Comparison of ENCODE assay signal across 1 cellular context in the genomic region with DNA sequence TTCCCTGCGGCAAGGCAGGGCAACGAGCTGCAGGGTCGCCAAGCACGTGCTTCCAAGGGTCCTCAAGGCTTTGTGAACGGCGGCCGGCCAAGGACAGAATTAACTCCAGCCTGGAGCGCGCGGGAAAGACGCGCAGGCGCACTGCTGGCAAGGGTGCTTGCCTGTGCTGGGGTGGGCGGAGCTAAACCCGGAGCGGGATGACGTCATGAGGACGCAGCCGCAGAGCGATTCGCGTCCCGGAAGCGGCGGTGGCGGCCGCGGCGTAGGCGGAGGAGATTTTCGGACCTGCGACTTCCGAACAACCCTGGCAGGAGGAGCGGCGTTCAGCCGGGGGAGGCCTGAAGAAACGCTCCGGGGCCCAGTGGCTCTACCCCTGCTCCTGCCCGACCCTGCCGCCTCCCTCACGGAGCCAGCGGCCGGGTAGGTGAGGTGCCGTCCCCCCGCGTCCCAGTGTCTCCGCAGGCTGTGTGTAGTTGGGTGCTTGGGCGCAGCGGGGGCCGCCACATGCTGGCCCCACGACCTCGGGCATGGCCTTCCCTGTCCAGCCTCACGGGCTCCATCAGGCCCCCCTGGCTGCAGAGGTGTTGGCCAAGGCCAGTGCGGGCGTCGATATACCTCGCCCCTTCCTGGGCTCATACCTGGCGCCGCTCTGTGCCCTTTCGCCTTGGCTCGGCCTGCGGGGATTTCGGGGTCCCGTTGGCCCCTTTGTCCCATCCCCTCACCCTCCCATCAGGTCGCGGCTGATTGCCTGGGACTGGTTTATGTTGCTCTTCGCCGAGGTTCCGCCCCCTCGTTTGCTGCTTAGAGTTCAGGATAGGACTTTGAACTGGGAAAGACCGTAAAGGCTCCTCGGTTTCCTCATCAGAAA.
TF ChIP-seq lines count a peak whose summit lies in the region.

A gene with protein sequence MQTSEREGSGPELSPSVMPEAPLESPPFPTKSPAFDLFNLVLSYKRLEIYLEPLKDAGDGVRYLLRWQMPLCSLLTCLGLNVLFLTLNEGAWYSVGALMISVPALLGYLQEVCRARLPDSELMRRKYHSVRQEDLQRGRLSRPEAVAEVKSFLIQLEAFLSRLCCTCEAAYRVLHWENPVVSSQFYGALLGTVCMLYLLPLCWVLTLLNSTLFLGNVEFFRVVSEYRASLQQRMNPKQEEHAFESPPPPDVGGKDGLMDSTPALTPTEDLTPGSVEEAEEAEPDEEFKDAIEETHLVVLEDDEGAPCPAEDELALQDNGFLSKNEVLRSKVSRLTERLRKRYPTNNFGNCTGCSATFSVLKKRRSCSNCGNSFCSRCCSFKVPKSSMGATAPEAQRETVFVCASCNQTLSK (plus strand): TSS at position 227 of the 868 bp plus-strand sequence. CDS start 1,350 bp downstream, outside the sequence.

TF ChIP-seq in SK-N-SH treated with all-trans-retinoic acid at 6 μM for 48 hours, 23 proteins besides CTCF, POLR2A, EP300 and RAD21 (continued from another document):
- TF ChIP-seq, protein P1, sequence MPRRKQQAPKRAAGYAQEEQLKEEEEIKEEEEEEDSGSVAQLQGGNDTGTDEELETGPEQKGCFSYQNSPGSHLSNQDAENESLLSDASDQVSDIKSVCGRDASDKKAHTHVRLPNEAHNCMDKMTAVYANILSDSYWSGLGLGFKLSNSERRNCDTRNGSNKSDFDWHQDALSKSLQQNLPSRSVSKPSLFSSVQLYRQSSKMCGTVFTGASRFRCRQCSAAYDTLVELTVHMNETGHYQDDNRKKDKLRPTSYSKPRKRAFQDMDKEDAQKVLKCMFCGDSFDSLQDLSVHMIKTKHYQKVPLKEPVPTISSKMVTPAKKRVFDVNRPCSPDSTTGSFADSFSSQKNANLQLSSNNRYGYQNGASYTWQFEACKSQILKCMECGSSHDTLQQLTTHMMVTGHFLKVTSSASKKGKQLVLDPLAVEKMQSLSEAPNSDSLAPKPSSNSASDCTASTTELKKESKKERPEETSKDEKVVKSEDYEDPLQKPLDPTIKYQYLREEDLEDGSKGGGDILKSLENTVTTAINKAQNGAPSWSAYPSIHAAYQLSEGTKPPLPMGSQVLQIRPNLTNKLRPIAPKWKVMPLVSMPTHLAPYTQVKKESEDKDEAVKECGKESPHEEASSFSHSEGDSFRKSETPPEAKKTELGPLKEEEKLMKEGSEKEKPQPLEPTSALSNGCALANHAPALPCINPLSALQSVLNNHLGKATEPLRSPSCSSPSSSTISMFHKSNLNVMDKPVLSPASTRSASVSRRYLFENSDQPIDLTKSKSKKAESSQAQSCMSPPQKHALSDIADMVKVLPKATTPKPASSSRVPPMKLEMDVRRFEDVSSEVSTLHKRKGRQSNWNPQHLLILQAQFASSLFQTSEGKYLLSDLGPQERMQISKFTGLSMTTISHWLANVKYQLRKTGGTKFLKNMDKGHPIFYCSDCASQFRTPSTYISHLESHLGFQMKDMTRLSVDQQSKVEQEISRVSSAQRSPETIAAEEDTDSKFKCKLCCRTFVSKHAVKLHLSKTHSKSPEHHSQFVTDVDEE (CRISPR knock-in tag; IDR thresholded peaks at IDR 0.05): peak; percentile 69; the same call in 1 of the 2 replicates
- no peak for TF ChIP-seq ZC3H10 (CRISPR knock-in tag; IDR thresholded peaks at IDR 0.05)
- TF ChIP-seq ZNF70 (CRISPR knock-in tag; IDR thresholded peaks at IDR 0.05): 0 out of 2 replicates have a peak, but pooled peaks have one; percentile 16
- TF ChIP-seq GLIS3 (CRISPR knock-in tag; IDR thresholded peaks at IDR 0.05): no peak
- no peak for TF ChIP-seq ZNF8 (CRISPR knock-in tag; IDR thresholded peaks at IDR 0.05)
- no peak for TF ChIP-seq OSR1 (CRISPR knock-in tag; IDR thresholded peaks at IDR 0.05)
